8 cellular contexts compared by ENCODE assay signal in genomic region chr3:126961191-126961790, GRCh38. TPM values are rescaled to one million over a fixed set of nuclear protein-coding genes. Genes with fewer than 3 reads are reported as not detected.
DNase-seq lines count a peak whose midpoint lies in the region; ATAC-seq, FAIRE-seq and TF ChIP-seq lines count a peak whose summit lies in the region.

No MANE protein-coding gene starts in this region.

- H3K36me3 Mint-ChIP-seq in CD14-positive monocyte: no peaks in the 10 kb centered on the region
- H3K36me3 Mint-ChIP-seq in activated CD4-positive, alpha-beta T cell treated with anti-CD3 and anti-CD28 coated beads, Interleukin-2, amount 10 ng/mL, durations not matched to agents 24 days and 14 days (ENCODE audit: low read depth): no peaks in the 10 kb centered on the region

- CTCF ChIA-PET in GM10248 (lab: Yijun Ruan, JAX): interaction anchor here (0.7 to 1.8 kb wide), 6 partner anchors 9 to 494 kb away, joined by 3 to 7 read pairs (median 3); no protein-coding TSS in a partner anchor
- CTCF ChIA-PET in H1 (lab: Charles Lee; ENCODE audit: partially characterized antibody): interaction anchor here (0.6 to 2.5 kb wide), 12 partner anchors 10 to 951 kb away, joined by 3 to 11 read pairs (median 4); no protein-coding TSS in a partner anchor

- H3K79me1 ChIP-seq in H1 (ENCODE audit: low read depth, low read length): no peaks in the 10 kb centered on the region

- H4K5ac ChIP-seq in H1 (ENCODE audit: insufficient read length, low read depth, low read length): no peak overlapping the region

- no peak for FAIRE-seq in H1 (lab: Jason Lieb, UNC)

- H3K4me2 ChIP-seq in H1 (ENCODE audit: insufficient read depth in 1 of 2, low read depth in 2 of 2, low read length in 2 of 2): no peak overlapping the region

- no peak for TF ChIP-seq CTCF in GM10248 (IDR thresholded peaks at IDR 0.05; ENCODE audit: control extremely low read depth, extremely low read depth, low read depth, missing control alignments)
- TF ChIP-seq CTCF in H1 (IDR thresholded peaks at IDR 0.05; ENCODE audit: control extremely low read depth in 1 of 3, insufficient read depth in 1 of 3, low read depth in 1 of 3, low read length in 3 of 3): no peak
- no peak for TF ChIP-seq CTCF in CD14-positive monocyte (IDR thresholded peaks at IDR 0.05)

- H3K4ac ChIP-seq in H1 (replicated peaks; ENCODE audit: insufficient read length, low read depth, low read length): no peak overlapping the region

- no peak overlapping the region for H3K56ac ChIP-seq in H1 (replicated peaks; ENCODE audit: insufficient read length, low read depth, low read length)

- POLR2A ChIA-PET in GM10248 (lab: Yijun Ruan, JAX) (no interaction called here), H1 (lab: Charles Lee; ENCODE audit: partially characterized antibody) (interaction anchor here (0.5 kb wide), 1 partner anchor 154 kb away, joined by 3 read pairs; no protein-coding TSS in a partner anchor)

- intact Hi-C loops in posterior vena cava (cut with DNase I) (no loop called here), CD14-positive monocyte (cut with micrococcal nuclease) (no loop called here)
- intact Hi-C loops in activated CD4-positive, alpha-beta T cell treated with anti-CD3 and anti-CD28 coated beads, Interleukin-2, amount 10 ng/mL, durations not matched to agents 24 days and 14 days (cut with micrococcal nuclease): no loop called here

- H4K8ac ChIP-seq in H1 (ENCODE audit: extremely low read depth, insufficient read depth, low read length): no peak overlapping the region

- no peaks in the 10 kb centered on the region; a peak in 1 of 8 replicates for H3K36me3 ChIP-seq in H1 (ENCODE audit: control insufficient read depth in 2 of 4, insufficient read depth in 4 of 4, low read length in 3 of 4)

- peaks cover 7 to 25% (median 15%) of the 10 kb centered on the region in 3 donors for H3K27me3 Mint-ChIP-seq in CD14-positive monocyte (ENCODE audit: low read depth in 3 of 3)
- H3K27me3 Mint-ChIP-seq in activated CD4-positive, alpha-beta T cell treated with anti-CD3 and anti-CD28 coated beads, Interleukin-2, amount 10 ng/mL, durations not matched to agents 24 days and 14 days: no peaks in the 10 kb centered on the region

- H3K79me2 ChIP-seq in H1 (ENCODE audit: control insufficient read depth in 1 of 2, insufficient read depth in 2 of 2, low read length in 2 of 2): no peaks in the 10 kb centered on the region

- H3K4me1 ChIP-seq in H1 (replicated peaks in 1 of 4; ENCODE audit: control insufficient read depth in 3 of 4, insufficient read depth in 4 of 4, low read length in 3 of 4): peaks cover 0 to 10% (median 7%) of the 10 kb centered on the region in 4 experiments; a peak in 3 of 7 replicates

- H3K9me3 Mint-ChIP-seq in CD14-positive monocyte: no peaks in the 10 kb centered on the region
- H3K9me3 Mint-ChIP-seq in activated CD4-positive, alpha-beta T cell treated with anti-CD3 and anti-CD28 coated beads, Interleukin-2, amount 10 ng/mL, durations not matched to agents 24 days and 14 days: no peaks in the 10 kb centered on the region

- H2BK15ac ChIP-seq in H1 (ENCODE audit: low read length): no peak overlapping the region

- H3K27ac ChIP-seq in H1 (ENCODE audit: low read depth, low read length): no peak overlapping the region

- no peak overlapping the region for H2BK20ac ChIP-seq in H1 (ENCODE audit: low read length)

- H3K14ac ChIP-seq in H1 (ENCODE audit: insufficient read length): no peak overlapping the region

- TF ChIP-seq EP300 in H1 (IDR thresholded peaks at IDR 0.05; ENCODE audit: borderline replicate concordance in 1 of 2, low read depth in 2 of 2, low read length in 2 of 2): no peak

- H3K18ac ChIP-seq in H1 (ENCODE audit: extremely low read depth, low read length): no peak overlapping the region

- no peak overlapping the region for H2BK5ac ChIP-seq in H1 (ENCODE audit: low read depth, low read length)

- H3K9me3 ChIP-seq in H1 (ENCODE audit: insufficient read depth in 2 of 2, low read depth in 1 of 2, low read length in 1 of 2): no peaks in the 10 kb centered on the region

- no peaks in the 10 kb centered on the region for H3K4me1 Mint-ChIP-seq in CD14-positive monocyte
- peaks cover 1% of the 10 kb centered on the region for H3K4me1 Mint-ChIP-seq in activated CD4-positive, alpha-beta T cell treated with anti-CD3 and anti-CD28 coated beads, Interleukin-2, amount 10 ng/mL, durations not matched to agents 24 days and 14 days

- DNase-seq in GM10248 (ENCODE audit: extremely low spot score): peak; percentile 66
- no peak for DNase-seq in H1 (ENCODE audit: low read depth in 1 of 2, low spot score in 2 of 2)
- peak; percentile 96 for DNase-seq in posterior vena cava (ENCODE audit: low spot score)
- DNase-seq in NCI-H748 (lab: John Stamatoyannopoulos, UW; ENCODE audit: unreplicated experiment): no peak
- DNase-seq in CD14-positive monocyte (ENCODE audit: low spot score): no peak
- no peak for DNase-seq in activated CD4-positive, alpha-beta T cell treated with anti-CD3 and anti-CD28 coated beads, Interleukin-2, amount 10 ng/mL, durations not matched to agents 24 days and 14 days
- DNase-seq in stimulated activated CD4-positive, alpha-beta T cell treated with anti-CD3 and anti-CD28 coated beads, Interleukin-12 subunit alpha, Interleukin-12 subunit beta, amount 100 ng/mL, for 4 hours: no peak

- ATAC-seq in HG03439 (IDR thresholded peaks at IDR 0.05; ENCODE audit: unreplicated experiment): peak; percentile 39

- WGBS in H1 (ENCODE audit: extremely low coverage in 1 of 2, insufficient coverage in 1 of 2, insufficient read length in 1 of 2, insufficient replicate concordance in 2 of 2, low coverage in 1 of 2, low lambda C conversion rate in 2 of 2, missing lambda C conversion rate in 1 of 2), 2 experiments: 91% methylated on average over 7 of the region's 8 CpGs; no CpG with 5 or more reads in 1 of the 2 experiments

- no peak overlapping the region for H2AFZ ChIP-seq in H1 (ENCODE audit: low read length)

- no peak overlapping the region for H3K4me3 ChIP-seq in H1 (ENCODE audit: extremely low read depth in 1 of 4, insufficient read depth in 2 of 4, low read depth in 3 of 4, low read length in 4 of 4)

- H3K23ac ChIP-seq in H1 (ENCODE audit: insufficient read length): no peak overlapping the region

- no peak for TF ChIP-seq RAD21 in H1 (IDR thresholded peaks at IDR 0.05 in 1 of 2, conservative IDR thresholded peaks at IDR 0.05 in 1 of 2; ENCODE audit: low read depth in 2 of 2, low read length in 2 of 2)

- H2BK12ac ChIP-seq in H1 (ENCODE audit: low read depth, low read length): 0 out of 2 replicates have a peak overlapping the region, but pooled peaks have one; percentile 9

- peak overlapping the region; percentile 33 for H4K91ac ChIP-seq in H1 (replicated peaks; ENCODE audit: insufficient read length, low read length)

- peaks cover 2 to 3% of the 10 kb centered on the region in 2 experiments for H4K20me1 ChIP-seq in H1 (replicated peaks in 1 of 2; ENCODE audit: control insufficient read depth in 1 of 2, insufficient read depth in 2 of 2, low read length in 2 of 2)

- no peak for TF ChIP-seq POLR2A in H1 (IDR thresholded peaks at IDR 0.05; ENCODE audit: control extremely low read depth in 1 of 2, low read depth in 2 of 2, low read length in 2 of 2)

- no peaks in the 10 kb centered on the region; a peak in 1 of 7 replicates for H3K27me3 ChIP-seq in H1 (replicated peaks in 1 of 4; ENCODE audit: control insufficient read depth in 3 of 4, extremely low read depth in 1 of 4, insufficient read depth in 3 of 4, low read length in 3 of 4)

- H3K23me2 ChIP-seq in H1 (ENCODE audit: low read depth, low read length): no peaks in the 10 kb centered on the region

- no peak overlapping the region for H3K4me3 Mint-ChIP-seq in CD14-positive monocyte
- H3K4me3 Mint-ChIP-seq in activated CD4-positive, alpha-beta T cell treated with anti-CD3 and anti-CD28 coated beads, Interleukin-2, amount 10 ng/mL, durations not matched to agents 24 days and 14 days: no peak overlapping the region

- no peak overlapping the region for H3K9ac ChIP-seq in H1 (replicated peaks in 1 of 4; ENCODE audit: extremely low read depth in 1 of 4, low read depth in 3 of 4, low read length in 3 of 4)

- H3K27ac Mint-ChIP-seq in CD14-positive monocyte: no peak overlapping the region
- no peak overlapping the region for H3K27ac Mint-ChIP-seq in activated CD4-positive, alpha-beta T cell treated with anti-CD3 and anti-CD28 coated beads, Interleukin-2, amount 10 ng/mL, durations not matched to agents 24 days and 14 days

- no peak overlapping the region for H2BK120ac ChIP-seq in H1 (replicated peaks; ENCODE audit: low read depth, low read length)

- H2AK5ac ChIP-seq in H1 (ENCODE audit: low read depth, low read length): no peak overlapping the region

TF ChIP-seq in H1, 55 proteins besides CTCF, POLR2A, EP300 and RAD21 (continues in another document):
- no peak for TF ChIP-seq E2F6 (IDR thresholded peaks at IDR 0.05)
- TF ChIP-seq ATF2 (IDR thresholded peaks at IDR 0.05; ENCODE audit: low read length): no peak

RNA-seq across cellular contexts. Expression of gene PLXNA1, which starts 21.6 kb away (rescaled TPM):
- total RNA-seq in H1 (2021; fragmentation: NEBNext Ultra II Directional; extraction: Animal tissue kit (Norgen Biotek cat#: 25700)): 47.5 and 50.8 TPM in 2 replicates
- polyA plus RNA-seq in H1 (2011; rRNA removed) (54.9 and 81.4 TPM in 2 replicates), CD14-positive monocyte (not detected)
- polyA plus RNA-seq in H1 (2011; cell fraction: cytosol; rRNA removed): 51.2 TPM
- polyA plus RNA-seq in H1 (2011; cell fraction: nucleus; rRNA removed): 191 TPM
- polyA plus RNA-seq in H1 (2012, experiment 1 of 2): 36.1 to 53.1 TPM (median 42.4 TPM) in 4 replicates
- polyA plus RNA-seq in H1 (2012, experiment 2 of 2): 26.1 TPM
- polyA plus RNA-seq in H1 (2013, experiment 1 of 2): 40.4 TPM
- polyA plus RNA-seq in H1 (2013, experiment 2 of 2): 38.5 TPM
- polyA minus RNA-seq in H1 (2011; rRNA and poly(A)+ RNA removed): 104 and 131 TPM in 2 replicates
- polyA minus RNA-seq in H1 (2011; cell fraction: cytosol; rRNA and poly(A)+ RNA removed): 53.8 TPM
- 70.5 TPM for polyA minus RNA-seq in H1 (2011; cell fraction: nucleus; rRNA and poly(A)+ RNA removed)
- total RNA-seq in posterior vena cava: 10 to 100 TPM; 31.7 to 38.5 TPM
- 21.3 and 24.0 TPM in 2 replicates for total RNA-seq in activated CD4-positive, alpha-beta T cell treated with anti-CD3 and anti-CD28 coated beads, Interleukin-2, amount 10 ng/mL, durations not matched to agents 24 days and 14 days

Comparison
In these comparisons a context has a peak if more than half of its experiments do, and no peak if none do; other contexts are left out.
1. DNase-seq: peak in GM10248 (single experiment) and posterior vena cava (single experiment); none in H1 (0 of 2), NCI-H748 (single experiment), CD14-positive monocyte (single experiment), activated CD4-positive, alpha-beta T cell treated with anti-CD3 and anti-CD28 coated beads, Interleukin-2, amount 10 ng/mL, durations not matched to agents 24 days and 14 days (single experiment) and stimulated activated CD4-positive, alpha-beta T cell treated with anti-CD3 and anti-CD28 coated beads, Interleukin-12 subunit alpha, Interleukin-12 subunit beta, amount 100 ng/mL, for 4 hours (single experiment).